8 cellular contexts compared by ENCODE assay signal in genomic region chr12:2891240-2892053, GRCh38. TPM values are rescaled to one million over a fixed set of nuclear protein-coding genes. Genes with fewer than 3 reads are reported as not detected.
DNase-seq lines count a peak whose midpoint lies in the region; ATAC-seq and TF ChIP-seq lines count a peak whose summit lies in the region.

No MANE protein-coding gene starts in this region.

- H3K79me2 ChIP-seq in smooth muscle cell (ENCODE audit: low read depth), result peaks cover 47% of the 10 kb centered on the region

- peaks cover 19% of the 10 kb centered on the region for H3K4me1 ChIP-seq in smooth muscle cell (ENCODE audit: low read depth)

- no peaks in the 10 kb centered on the region for H3K9me3 ChIP-seq in smooth muscle cell (replicated peaks; ENCODE audit: low read depth)

- peak overlapping the region; percentile 95 to 97 for H3K4me3 ChIP-seq in cardiac fibroblast (replicated peaks in 1 of 2; ENCODE audit: low read depth in 2 of 2, low read length in 2 of 2)
- H3K4me3 ChIP-seq in smooth muscle cell, result peak overlapping the region; percentile 74

- H3K4me2 ChIP-seq in smooth muscle cell, result peak overlapping the region; percentile 83

- peak overlapping the region; percentile 85 for H3K27ac ChIP-seq in smooth muscle cell (ENCODE audit: low read depth)

- peaks cover 48% of the 10 kb centered on the region for H4K20me1 ChIP-seq in smooth muscle cell (ENCODE audit: low read depth)

- no peaks in the 10 kb centered on the region for H3K27me3 ChIP-seq in smooth muscle cell (ENCODE audit: low read depth)

- H2AFZ ChIP-seq in smooth muscle cell (ENCODE audit: low read depth), result peak overlapping the region; percentile 64

- peaks cover 4% of the 10 kb centered on the region for H3F3A ChIP-seq in smooth muscle cell (ENCODE audit: low read depth)

- peak; percentile 13 for ATAC-seq in GM18505 (IDR thresholded peaks at IDR 0.05; ENCODE audit: unreplicated experiment)
- ATAC-seq in HG03342 (IDR thresholded peaks at IDR 0.05; ENCODE audit: unreplicated experiment), result peak; percentile 13

- H3K9ac ChIP-seq in smooth muscle cell (ENCODE audit: low read depth), result peak overlapping the region; percentile 86

- TF ChIP-seq POLR2A in GM18505 (IDR thresholded peaks at IDR 0.05; ENCODE audit: borderline replicate concordance, extremely low read depth, insufficient read depth, insufficient read length), result no peak

- in situ Hi-C loops in SK-MEL-5 (cut with HindIII; ENCODE audit: low pct_unique_long_range_greater_than_20kb, low sequenced_read_pairs), result no loop called here

- peak; percentile 51 for DNase-seq in A172 (ENCODE audit: low spot score)
- peak; percentile 59 for DNase-seq in SK-MEL-5 (ENCODE audit: low read depth, low spot score)
- peak; percentile 68 to 74 for DNase-seq in cardiac fibroblast (ENCODE audit: low read depth in 2 of 2)
- DNase-seq in iris pigment epithelial cell (ENCODE audit: low read depth), result peak; percentile 56
- DNase-seq in smooth muscle cell (lab: John Stamatoyannopoulos, UW; ENCODE audit: unreplicated experiment), result peak; percentile 79
- no peak for DNase-seq in inferior parietal cortex (ENCODE audit: extremely low spot score)

- 26% methylated on average over 42 of the region's 42 CpGs for WGBS in smooth muscle cell (ENCODE audit: low lambda C conversion rate)

- H3K36me3 ChIP-seq in smooth muscle cell (ENCODE audit: low read depth), result no peaks in the 10 kb centered on the region

- TF ChIP-seq CTCF in cardiac fibroblast (IDR thresholded peaks at IDR 0.05; ENCODE audit: low read depth, low read length) (no peak), smooth muscle cell (IDR thresholded peaks at IDR 0.05; ENCODE audit: borderline replicate concordance, insufficient read depth, poor library complexity, severe bottlenecking) (no peak)

RNA-seq across cellular contexts. Expression of gene TULP3, which starts 0.8 kb away (rescaled TPM):
- total RNA-seq in A172 (2014; rRNA removed; shearing (Covaris generic)), result 20.3 and 26.4 TPM in 2 replicates
- total RNA-seq in SK-MEL-5 (2014; rRNA removed; shearing (Covaris generic)), result 25.3 and 27.1 TPM in 2 replicates
- polyA plus RNA-seq in SK-MEL-5 (2015; cell fraction: cytosol; rRNA removed), result 17.0 and 20.4 TPM in 2 replicates
- polyA plus RNA-seq in SK-MEL-5 (2015; cell fraction: nucleus; rRNA removed), result 12.2 and 13.7 TPM in 2 replicates
- total RNA-seq in smooth muscle cell, result 39.4 and 40.6 TPM in 2 replicates
- 33.7 and 40.0 TPM in 2 replicates for polyA plus RNA-seq in smooth muscle cell

RNA-seq across cellular contexts. Expression of gene RHNO1, which starts 14.4 kb away (rescaled TPM):
- total RNA-seq in A172 (2014; rRNA removed; shearing (Covaris generic)), result 30.2 and 41.6 TPM in 2 replicates
- total RNA-seq in SK-MEL-5 (2014; rRNA removed; shearing (Covaris generic)), result 34.8 and 40.9 TPM in 2 replicates
- polyA plus RNA-seq in SK-MEL-5 (2015; cell fraction: cytosol; rRNA removed), result 32.2 and 40.0 TPM in 2 replicates
- polyA plus RNA-seq in SK-MEL-5 (2015; cell fraction: nucleus; rRNA removed), result 16.4 and 24.5 TPM in 2 replicates
- 20.5 and 22.6 TPM in 2 replicates for total RNA-seq in smooth muscle cell
- polyA plus RNA-seq in smooth muscle cell, result 23.4 and 29.7 TPM in 2 replicates

RNA-seq across cellular contexts. Expression of gene FOXM1, which starts 14.5 kb away (rescaled TPM):
- 32.9 and 33.8 TPM in 2 replicates for total RNA-seq in A172 (2014; rRNA removed; shearing (Covaris generic))
- 21.8 and 28.8 TPM in 2 replicates for total RNA-seq in SK-MEL-5 (2014; rRNA removed; shearing (Covaris generic))
- polyA plus RNA-seq in SK-MEL-5 (2015; cell fraction: cytosol; rRNA removed), result 65.0 and 87.3 TPM in 2 replicates
- 41.0 and 41.8 TPM in 2 replicates for polyA plus RNA-seq in SK-MEL-5 (2015; cell fraction: nucleus; rRNA removed)
- 2.3 and 3.7 TPM in 2 replicates for total RNA-seq in smooth muscle cell
- polyA plus RNA-seq in smooth muscle cell, result 8.1 and 9.6 TPM in 2 replicates

RNA-seq across cellular contexts. Expression of gene TEX52, which starts 34.6 kb away (rescaled TPM):
- not detected in 2 replicates for total RNA-seq in A172 (2014; rRNA removed; shearing (Covaris generic))
- total RNA-seq in SK-MEL-5 (2014; rRNA removed; shearing (Covaris generic)), result not detected in 2 replicates
- polyA plus RNA-seq in SK-MEL-5 (2015; cell fraction: cytosol; rRNA removed), result not detected in 2 replicates
- not detected in 2 replicates for polyA plus RNA-seq in SK-MEL-5 (2015; cell fraction: nucleus; rRNA removed)
- total RNA-seq in smooth muscle cell, result not detected in 2 replicates
- polyA plus RNA-seq in smooth muscle cell, result 0.14 TPM in 1 of 2 replicates, not detected in the other

RNA-seq across cellular contexts. Expression of gene NRIP2, which starts 56.6 kb away (rescaled TPM):
- total RNA-seq in A172 (2014; rRNA removed; shearing (Covaris generic)), result not detected in 2 replicates
- total RNA-seq in SK-MEL-5 (2014; rRNA removed; shearing (Covaris generic)), result 0.05 TPM in 1 of 2 replicates, not detected in the other
- polyA plus RNA-seq in SK-MEL-5 (2015; cell fraction: cytosol; rRNA removed), result 0.24 TPM in 1 of 2 replicates, not detected in the other
- polyA plus RNA-seq in SK-MEL-5 (2015; cell fraction: nucleus; rRNA removed), result 0.77 and 1.5 TPM in 2 replicates
- 0.04 and 0.54 TPM in 2 replicates for total RNA-seq in smooth muscle cell
- polyA plus RNA-seq in smooth muscle cell, result 0.29 and 1.0 TPM in 2 replicates
